Comparison of ENCODE assay signal across 10 cellular contexts in genomic region chr20:17594443-17594842, GRCh38. TPM values are rescaled to one million over a fixed set of nuclear protein-coding genes. Genes with fewer than 3 reads are reported as not detected.
DNase-seq lines count a peak whose midpoint lies in the region; ATAC-seq and TF ChIP-seq lines count a peak whose summit lies in the region.
"Had no signal": no experiment of that assay in that cellular context is flagged by ENCODE, and none has a peak within 500 bp of the region (broad histone marks: within the 10 kb centered on the region; RNA-seq: fewer than 3 reads in every experiment).

No MANE protein-coding gene starts in this region.

- intact Hi-C loops in stomach (cut with DNase I; ENCODE audit: low total_unique reads) (no loop called here), testis (cut with DNase I; ENCODE audit: low total_unique reads) (no loop called here)

- H3K27me3 ChIP-seq in hepatocyte (no peaks in the 10 kb centered on the region), stomach (no peaks in the 10 kb centered on the region), testis (no peaks in the 10 kb centered on the region)

- peak overlapping the region; percentile 35 for H3K4me2 ChIP-seq in hepatocyte

- H4K20me1 ChIP-seq in hepatocyte (ENCODE audit: insufficient read depth, poor library complexity, severe bottlenecking) = peaks cover 69% of the 10 kb centered on the region

- no peak for TF ChIP-seq RAD21 in Ishikawa (IDR thresholded peaks at IDR 0.05; ENCODE audit: low read depth)

- no peaks in the 10 kb centered on the region for H3K9me3 ChIP-seq in hepatocyte (ENCODE audit: low read depth)
- no peaks in the 10 kb centered on the region for H3K9me3 ChIP-seq in stomach
- H3K9me3 ChIP-seq in testis = no peaks in the 10 kb centered on the region

- H3K36me3 ChIP-seq in hepatocyte (replicated peaks; ENCODE audit: insufficient read depth, low read depth) = no peaks in the 10 kb centered on the region
- peaks cover 0 to 5% (median 4%) of the 10 kb centered on the region in 4 donors for H3K36me3 ChIP-seq in stomach
- no peaks in the 10 kb centered on the region for H3K36me3 ChIP-seq in testis (ENCODE audit: low read depth, missing control alignments)

- peaks cover 97% of the 10 kb centered on the region for H3K79me2 ChIP-seq in hepatocyte

- H3K9me2 ChIP-seq in hepatocyte (replicated peaks; ENCODE audit: insufficient read depth) = no peaks in the 10 kb centered on the region

- DNase-seq in cerebellar cortex (ENCODE audit: low spot score) (peak; percentile 57), hepatocyte (ENCODE audit: low spot score) (peak; percentile 64), stomach (peak; percentile 87), testis (no peak)
- DNase-seq: NCI-H526, T-helper 1 cell had no signal

- no peak for TF ChIP-seq CTCF in hepatocyte (IDR thresholded peaks at IDR 0.05; ENCODE audit: poor library complexity)
- TF ChIP-seq CTCF in stomach (IDR thresholded peaks at IDR 0.05) = no peak
- TF ChIP-seq CTCF in testis (IDR thresholded peaks at IDR 0.05) = no peak

- ATAC-seq in GM18517 (IDR thresholded peaks at IDR 0.05; ENCODE audit: unreplicated experiment) (no peak), GM19328 (IDR thresholded peaks at IDR 0.05; ENCODE audit: unreplicated experiment) (no peak), GM19397 (IDR thresholded peaks at IDR 0.05; ENCODE audit: unreplicated experiment) (no peak)

- TF ChIP-seq POLR2A in stomach (IDR thresholded peaks at IDR 0.05) (no peak), testis (IDR thresholded peaks at IDR 0.05) (no peak)

- H3K4me3 ChIP-seq in hepatocyte = no peak overlapping the region
- no peak overlapping the region for H3K4me3 ChIP-seq in stomach
- H3K4me3 ChIP-seq in testis = no peak overlapping the region

- TF ChIP-seq EP300 in Ishikawa (IDR thresholded peaks at IDR 0.05; ENCODE audit: borderline replicate concordance) = no peak
- no peak for TF ChIP-seq EP300 in stomach (IDR thresholded peaks at IDR 0.05)

- no peak overlapping the region for H2AFZ ChIP-seq in hepatocyte

- peak overlapping the region; percentile 28 for H3K27ac ChIP-seq in hepatocyte
- peak overlapping the region; percentile 61 to 80 (median 68) for H3K27ac ChIP-seq in stomach
- H3K27ac ChIP-seq in testis = peak overlapping the region in 1 of 2 donors; percentile 70

- H3K4me1 ChIP-seq in hepatocyte (ENCODE audit: insufficient read depth) (peaks cover 29% of the 10 kb centered on the region), stomach (peaks cover 57 to 100% (median 87%) of the 10 kb centered on the region in 4 donors), testis (peaks cover 26% of the 10 kb centered on the region)

TF ChIP-seq in Ishikawa, 13 proteins besides CTCF, POLR2A, EP300 and RAD21:
- no peak for TF ChIP-seq ZBTB7A (IDR thresholded peaks at IDR 0.05; ENCODE audit: low read depth)
- TF ChIP-seq USF1 (IDR thresholded peaks at IDR 0.05) = no peak
- TF ChIP-seq TEAD4 (IDR thresholded peaks at IDR 0.05) = peak; percentile 89
- TF ChIP-seq NFIC (IDR thresholded peaks at IDR 0.05) = peak; percentile 54
- 0 out of 2 replicates have a peak, but pooled peaks have one; percentile 34 for TF ChIP-seq YY1 (IDR thresholded peaks at IDR 0.05; ENCODE audit: low read depth)
- TF ChIP-seq TAF1 (IDR thresholded peaks at IDR 0.05; ENCODE audit: low read depth) = no peak

RNA-seq across cellular contexts. Expression of gene DSTN, which starts 24.6 kb away (rescaled TPM):
- 315 and 342 TPM in 2 replicates for total RNA-seq in hepatocyte
- 352 and 369 TPM in 2 replicates for polyA plus RNA-seq in hepatocyte
- 1,000 to 10,000 TPM in 1 of 5 donors, 100 to 1,000 TPM in 4; 334 to 1,254 (median 555) TPM for total RNA-seq in stomach
- 100 to 1,000 TPM; 464 to 624 (median 598) TPM for polyA plus RNA-seq in stomach
- 100 to 1,000 TPM; 121 to 148 TPM for total RNA-seq in testis
- 301 TPM for polyA plus RNA-seq in testis (ENCODE audit: insufficient read depth, low read depth, low replicate concordance)
